Comparison of ENCODE assay signal across 8 cellular contexts in the genomic region with DNA sequence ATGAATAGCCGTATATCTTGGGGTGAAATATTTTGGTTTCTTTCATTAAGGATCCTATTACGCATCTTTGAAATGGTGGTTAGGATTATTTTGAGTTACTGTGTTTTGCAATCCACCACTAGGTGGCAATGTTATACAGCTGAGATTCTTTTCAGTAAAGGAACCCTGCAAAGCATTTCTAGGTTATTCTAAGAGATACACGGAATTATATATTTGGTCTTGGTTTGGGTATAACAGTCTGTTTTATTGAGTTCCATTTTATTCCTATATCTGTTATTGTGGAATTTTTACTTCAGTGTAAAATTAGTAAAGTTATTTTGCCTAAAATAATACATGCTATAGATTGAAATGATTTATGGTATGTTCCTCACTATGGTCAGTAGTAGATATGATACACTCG.
DNase-seq lines count a peak whose midpoint lies in the region; ATAC-seq and TF ChIP-seq lines count a peak whose summit lies in the region.

No MANE protein-coding gene starts in this region.

- H3K27me3 Mint-ChIP-seq in endothelial cell (ENCODE audit: unreplicated experiment): peaks cover under 1% of the 10 kb centered on the region
- peaks cover 18% of the 10 kb centered on the region for H3K27me3 Mint-ChIP-seq in nephron progenitor cell (ENCODE audit: low read depth, poor library complexity)
- H3K27me3 Mint-ChIP-seq in activated naive CD8-positive, alpha-beta T cell treated with anti-CD3 and anti-CD28 coated beads for 36 hours: peaks cover 27% of the 10 kb centered on the region

- DNase-seq in SIG-M5 treated with dmso at 0.1 percent for 504 hours (lab: John Stamatoyannopoulos, UW; ENCODE audit: unreplicated experiment): peak; percentile 55
- no peak for DNase-seq in SIG-M5 (lab: John Stamatoyannopoulos, UW)
- peak; percentile 68 for DNase-seq in KBM-7
- DNase-seq in RKO (ENCODE audit: low spot score): peak; percentile 69
- DNase-seq in endothelial cell (ENCODE audit: low spot score): peak; percentile 8
- DNase-seq in nephron progenitor cell: peak; percentile 27
- DNase-seq in activated naive CD8-positive, alpha-beta T cell treated with anti-CD3 and anti-CD28 coated beads for 36 hours: no peak

- in situ Hi-C loops in KBM-7 (cut with MboI; ENCODE audit: low pct_unique_long_range_greater_than_20kb, low sequenced_read_pairs): loop anchor here (25.0 kb wide), 1 partner anchor 1373 kb away; no protein-coding TSS in a partner anchor

- H3K9me3 Mint-ChIP-seq in endothelial cell (ENCODE audit: unreplicated experiment) (peaks cover 6% of the 10 kb centered on the region), nephron progenitor cell (no peaks in the 10 kb centered on the region)
- H3K9me3 Mint-ChIP-seq in activated naive CD8-positive, alpha-beta T cell treated with anti-CD3 and anti-CD28 coated beads for 36 hours: no peaks in the 10 kb centered on the region

- H3K36me3 Mint-ChIP-seq in endothelial cell (ENCODE audit: low read depth, unreplicated experiment) (no peaks in the 10 kb centered on the region), nephron progenitor cell (ENCODE audit: low read depth) (no peaks in the 10 kb centered on the region)
- no peaks in the 10 kb centered on the region for H3K36me3 Mint-ChIP-seq in activated naive CD8-positive, alpha-beta T cell treated with anti-CD3 and anti-CD28 coated beads for 36 hours

- no peak overlapping the region for H3K4me3 Mint-ChIP-seq in endothelial cell (ENCODE audit: unreplicated experiment)
- H3K4me3 Mint-ChIP-seq in nephron progenitor cell: no peak overlapping the region
- no peak overlapping the region for H3K4me3 Mint-ChIP-seq in activated naive CD8-positive, alpha-beta T cell treated with anti-CD3 and anti-CD28 coated beads for 36 hours

- peak; percentile 66 for ATAC-seq in GM21529 (IDR thresholded peaks at IDR 0.05; ENCODE audit: unreplicated experiment)

- H3K27ac Mint-ChIP-seq in endothelial cell (ENCODE audit: unreplicated experiment) (no peak overlapping the region), nephron progenitor cell (no peak overlapping the region)
- no peak overlapping the region for H3K27ac Mint-ChIP-seq in activated naive CD8-positive, alpha-beta T cell treated with anti-CD3 and anti-CD28 coated beads for 36 hours

- H3K4me1 Mint-ChIP-seq in endothelial cell (ENCODE audit: unreplicated experiment) (no peaks in the 10 kb centered on the region), nephron progenitor cell (peaks cover 9% of the 10 kb centered on the region)
- no peaks in the 10 kb centered on the region for H3K4me1 Mint-ChIP-seq in activated naive CD8-positive, alpha-beta T cell treated with anti-CD3 and anti-CD28 coated beads for 36 hours

- TF ChIP-seq CTCF in endothelial cell (IDR thresholded peaks at IDR 0.05; ENCODE audit: unreplicated experiment) (peak; percentile 85), nephron progenitor cell (IDR thresholded peaks at IDR 0.05) (peak; percentile 87)

Comparison
In these comparisons a context has a peak if more than half of its experiments do, and no peak if none do; other contexts are left out.
1. DNase-seq: peak in SIG-M5 treated with dmso at 0.1 percent for 504 hours (single experiment), KBM-7 (single experiment), RKO (single experiment), endothelial cell (single experiment) and nephron progenitor cell (single experiment); none in SIG-M5 (single experiment) and activated naive CD8-positive, alpha-beta T cell treated with anti-CD3 and anti-CD28 coated beads for 36 hours (single experiment).